In genomic region chr7:8135417-8135816, GRCh38 we compare ENCODE assay signal across 29 cellular contexts.
DNase-seq lines count a peak whose midpoint lies in the region; ATAC-seq and TF ChIP-seq lines count a peak whose summit lies in the region.
"Had no signal": no experiment of that assay in that cellular context is flagged by ENCODE, and none has a peak within 500 bp of the region (broad histone marks: within the 10 kb centered on the region; RNA-seq: fewer than 3 reads in every experiment).

No MANE protein-coding gene starts in this region.

- H3K27ac ChIP-seq in CD4-positive, CD25-positive, alpha-beta regulatory T cell (ENCODE audit: insufficient read depth, low read length, poor library complexity, severe bottlenecking): peak overlapping the region; percentile 91
- no peak overlapping the region for H3K27ac ChIP-seq in CD4-positive, alpha-beta T cell (ENCODE audit: low read depth, low read length)
- no peak overlapping the region for H3K27ac ChIP-seq in right atrium auricular region
- H3K27ac ChIP-seq: BLaER1, body of pancreas, neutrophil, RWPE1, SJSA1, WERI-Rb-1 had no signal

- H3K4me3 Mint-ChIP-seq in CD4-positive, CD25-positive, alpha-beta regulatory T cell: peak overlapping the region in 3 of 4 donors; percentile 26 to 51 (median 48)
- H3K4me3 Mint-ChIP-seq in CD4-positive, alpha-beta T cell: no peak overlapping the region
- no peak overlapping the region for H3K4me3 Mint-ChIP-seq in activated T-helper 1 cell treated with anti-CD3 and anti-CD28 coated beads, Interleukin-12 subunit alpha, Interleukin-12 subunit beta, Interleukin-2, Interleukin-4 antibody, amounts not matched to agents 30 ng/mL and 10 ng/mL and 1 ng/mL, durations not matched to agents 14 hours and 24 hours and 36 hours
- H3K4me3 Mint-ChIP-seq: endodermal cell, IgD-negative memory B cell had no signal

- peak; percentile 19 for ATAC-seq in CD4-positive, CD25-positive, alpha-beta regulatory T cell (ENCODE audit: low read depth in 2 of 2)
- ATAC-seq in CD4-positive, alpha-beta T cell (ENCODE audit: poor library complexity): no peak
- ATAC-seq in HG02610 (IDR thresholded peaks at IDR 0.05; ENCODE audit: unreplicated experiment): no peak
- no peak for ATAC-seq in HG02840 (IDR thresholded peaks at IDR 0.05; ENCODE audit: low FRiP score, unreplicated experiment)
- ATAC-seq: body of pancreas, esophagus mucosa, left ventricle myocardium superior, sciatic nerve had no signal

- peaks cover 26 to 98% (median 70%) of the 10 kb centered on the region in 4 donors for H3K4me1 Mint-ChIP-seq in CD4-positive, CD25-positive, alpha-beta regulatory T cell
- H3K4me1 Mint-ChIP-seq in CD4-positive, alpha-beta T cell (ENCODE audit: low read depth): peaks cover 80% of the 10 kb centered on the region
- H3K4me1 Mint-ChIP-seq in activated T-helper 1 cell treated with anti-CD3 and anti-CD28 coated beads, Interleukin-12 subunit alpha, Interleukin-12 subunit beta, Interleukin-2, Interleukin-4 antibody, amounts not matched to agents 30 ng/mL and 10 ng/mL and 1 ng/mL, durations not matched to agents 14 hours and 24 hours and 36 hours (ENCODE audit: low read depth): peaks cover 55% of the 10 kb centered on the region

- peaks cover 7% of the 10 kb centered on the region for H3K36me3 Mint-ChIP-seq in CD4-positive, CD25-positive, alpha-beta regulatory T cell
- no peaks in the 10 kb centered on the region for H3K36me3 Mint-ChIP-seq in CD4-positive, alpha-beta T cell (ENCODE audit: low read depth)
- H3K36me3 Mint-ChIP-seq in activated T-helper 1 cell treated with anti-CD3 and anti-CD28 coated beads, Interleukin-12 subunit alpha, Interleukin-12 subunit beta, Interleukin-2, Interleukin-4 antibody, amounts not matched to agents 30 ng/mL and 10 ng/mL and 1 ng/mL, durations not matched to agents 14 hours and 24 hours and 36 hours (ENCODE audit: low read depth): peaks cover 7% of the 10 kb centered on the region
- H3K36me3 Mint-ChIP-seq: type B pancreatic cell had no signal

- peak overlapping the region; percentile 87 to 96 (median 92) for H3K27ac Mint-ChIP-seq in CD4-positive, CD25-positive, alpha-beta regulatory T cell
- H3K27ac Mint-ChIP-seq in CD4-positive, alpha-beta T cell: peak overlapping the region; percentile 96
- H3K27ac Mint-ChIP-seq in activated T-helper 1 cell treated with anti-CD3 and anti-CD28 coated beads, Interleukin-12 subunit alpha, Interleukin-12 subunit beta, Interleukin-2, Interleukin-4 antibody, amounts not matched to agents 30 ng/mL and 10 ng/mL and 1 ng/mL, durations not matched to agents 14 hours and 24 hours and 36 hours: peak overlapping the region; percentile 2
- H3K27ac Mint-ChIP-seq: endodermal cell, type B pancreatic cell had no signal

- H3K4me3 ChIP-seq in CD4-positive, CD25-positive, alpha-beta regulatory T cell (ENCODE audit: low read depth, low read length): peak overlapping the region; percentile 9
- H3K4me3 ChIP-seq in right atrium auricular region: no peak overlapping the region
- H3K4me3 ChIP-seq: BLaER1, body of pancreas, SJSA1 had no signal

- no peaks in the 10 kb centered on the region for H3K9me3 ChIP-seq in CD4-positive, CD25-positive, alpha-beta regulatory T cell (ENCODE audit: control insufficient read depth in 2 of 2, low read length in 2 of 2)
- H3K9me3 ChIP-seq in CD4-positive, alpha-beta T cell (ENCODE audit: control insufficient read depth, low read length): no peaks in the 10 kb centered on the region
- H3K9me3 ChIP-seq in right atrium auricular region: no peaks in the 10 kb centered on the region
- H3K9me3 ChIP-seq: BLaER1, body of pancreas, Caco-2, neutrophil, SJSA1 had no signal

- peak in 1 of 3 donors; percentile 33 for DNase-seq in CD4-positive, CD25-positive, alpha-beta regulatory T cell
- no peak for DNase-seq in CD4-positive, alpha-beta T cell
- DNase-seq in activated T-helper 1 cell treated with anti-CD3 and anti-CD28 coated beads, Interleukin-12 subunit alpha, Interleukin-12 subunit beta, Interleukin-2, Interleukin-4 antibody, amounts not matched to agents 30 ng/mL and 10 ng/mL and 1 ng/mL, durations not matched to agents 14 hours and 24 hours and 36 hours (ENCODE audit: low spot score): no peak
- DNase-seq in kidney tubule cell (ENCODE audit: low spot score): peak; percentile 72
- no peak for DNase-seq in right atrium auricular region (ENCODE audit: low spot score)
- DNase-seq: activated CD8-positive, alpha-beta memory T cell treated with anti-CD3 and anti-CD28 coated beads, Interleukin-2, amount 50 U/mL, for 48 hours; body of pancreas; Caco-2; dermis blood vessel endothelial cell; DMS79; endodermal cell; GDM1; glutamatergic neuron; left ventricle myocardium superior; NCI-H1092; NCI-H1694; stimulated activated CD4-positive, alpha-beta T cell treated with anti-CD3 and anti-CD28 coated beads, Interleukin-2, amount 100 ng/mL, for 48 hours; substantia nigra; WERI-Rb-1 had no signal

- intact Hi-C loops in CD4-positive, alpha-beta T cell (cut with DNase I, micrococcal nuclease): loop anchor here in 1 of 2 experiments (2.0 kb wide), 1 partner anchor 167 kb away; the partner anchor contains the start of gene GLCCI1
- intact Hi-C loops in activated T-helper 1 cell treated with anti-CD3 and anti-CD28 coated beads, Interleukin-12 subunit alpha, Interleukin-12 subunit beta, Interleukin-2, Interleukin-4 antibody, amounts not matched to agents 30 ng/mL and 10 ng/mL and 1 ng/mL, durations not matched to agents 14 hours and 24 hours and 36 hours (cut with micrococcal nuclease): loop anchor here (2.0 kb wide), 2 partner anchors 285 to 455 kb away; no protein-coding TSS in a partner anchor

- H3K4me1 ChIP-seq in CD4-positive, CD25-positive, alpha-beta regulatory T cell (ENCODE audit: control insufficient read depth, insufficient read depth, low read length, poor library complexity, severe bottlenecking): peaks cover 88% of the 10 kb centered on the region
- H3K4me1 ChIP-seq in right atrium auricular region: no peaks in the 10 kb centered on the region
- H3K4me1 ChIP-seq: BLaER1, body of pancreas, Caco-2, SJSA1 had no signal

- POLR2A ChIA-PET in CD4-positive, alpha-beta T cell (lab: Charles Lee): interaction anchor here (2.0 to 3.6 kb wide), 2 partner anchors 8 to 10 kb away, joined by 8 to 36 read pairs; no protein-coding TSS in a partner anchor

- no peaks in the 10 kb centered on the region for H3K9me3 Mint-ChIP-seq in CD4-positive, CD25-positive, alpha-beta regulatory T cell
- no peaks in the 10 kb centered on the region for H3K9me3 Mint-ChIP-seq in CD4-positive, alpha-beta T cell
- H3K9me3 Mint-ChIP-seq in activated T-helper 1 cell treated with anti-CD3 and anti-CD28 coated beads, Interleukin-12 subunit alpha, Interleukin-12 subunit beta, Interleukin-2, Interleukin-4 antibody, amounts not matched to agents 30 ng/mL and 10 ng/mL and 1 ng/mL, durations not matched to agents 14 hours and 24 hours and 36 hours: no peaks in the 10 kb centered on the region
- H3K9me3 Mint-ChIP-seq: endodermal cell, IgD-negative memory B cell, type B pancreatic cell had no signal

- H3K27me3 ChIP-seq in CD4-positive, CD25-positive, alpha-beta regulatory T cell (ENCODE audit: control insufficient read depth, insufficient read depth, low read length): no peaks in the 10 kb centered on the region
- no peaks in the 10 kb centered on the region for H3K27me3 ChIP-seq in CD4-positive, alpha-beta T cell (ENCODE audit: control insufficient read depth, insufficient read depth, low read length)
- no peaks in the 10 kb centered on the region for H3K27me3 ChIP-seq in right atrium auricular region
- H3K27me3 ChIP-seq: BLaER1, body of pancreas, neutrophil, SJSA1 had no signal

- no peaks in the 10 kb centered on the region for H3K27me3 Mint-ChIP-seq in CD4-positive, CD25-positive, alpha-beta regulatory T cell
- H3K27me3 Mint-ChIP-seq in CD4-positive, alpha-beta T cell: no peaks in the 10 kb centered on the region
- H3K27me3 Mint-ChIP-seq in activated T-helper 1 cell treated with anti-CD3 and anti-CD28 coated beads, Interleukin-12 subunit alpha, Interleukin-12 subunit beta, Interleukin-2, Interleukin-4 antibody, amounts not matched to agents 30 ng/mL and 10 ng/mL and 1 ng/mL, durations not matched to agents 14 hours and 24 hours and 36 hours (ENCODE audit: insufficient read depth): no peaks in the 10 kb centered on the region
- H3K27me3 Mint-ChIP-seq: IgD-negative memory B cell, type B pancreatic cell had no signal

- no peak for TF ChIP-seq CTCF in CD4-positive, alpha-beta T cell (IDR thresholded peaks at IDR 0.05)
- no peak for TF ChIP-seq CTCF in right atrium auricular region (IDR thresholded peaks at IDR 0.05)

- CTCF ChIA-PET in CD4-positive, alpha-beta T cell (lab: Charles Lee): interaction anchor here (0.9 to 3.0 kb wide), 3 partner anchors 10 to 55 kb away, joined by 3 to 14 read pairs (median 5); no protein-coding TSS in a partner anchor

- H3K36me3 ChIP-seq in CD4-positive, CD25-positive, alpha-beta regulatory T cell (ENCODE audit: control insufficient read depth, insufficient read depth, low read length): no peaks in the 10 kb centered on the region
- no peaks in the 10 kb centered on the region for H3K36me3 ChIP-seq in right atrium auricular region
- H3K36me3 ChIP-seq: BLaER1, SJSA1, WERI-Rb-1 had no signal

Comparison
In these comparisons a context has a peak if more than half of its experiments do, and no peak if none do; other contexts are left out.
1. ATAC-seq: peak in CD4-positive, CD25-positive, alpha-beta regulatory T cell (2 of 2); none in CD4-positive, alpha-beta T cell (single experiment), HG02610 (single experiment) and HG02840 (single experiment).
2. H3K27ac Mint-ChIP-seq: peak in every context shown above with its lines; median percentile 96 in CD4-positive, alpha-beta T cell; 92 in CD4-positive, CD25-positive, alpha-beta regulatory T cell; 2 in activated T-helper 1 cell treated with anti-CD3 and anti-CD28 coated beads, Interleukin-12 subunit alpha, Interleukin-12 subunit beta, Interleukin-2, Interleukin-4 antibody, amounts not matched to agents 30 ng/mL and 10 ng/mL and 1 ng/mL, durations not matched to agents 14 hours and 24 hours and 36 hours.
3. H3K4me3 Mint-ChIP-seq: peak in CD4-positive, CD25-positive, alpha-beta regulatory T cell (3 of 4); none in CD4-positive, alpha-beta T cell (single experiment) and activated T-helper 1 cell treated with anti-CD3 and anti-CD28 coated beads, Interleukin-12 subunit alpha, Interleukin-12 subunit beta, Interleukin-2, Interleukin-4 antibody, amounts not matched to agents 30 ng/mL and 10 ng/mL and 1 ng/mL, durations not matched to agents 14 hours and 24 hours and 36 hours (single experiment).